Comparison of ENCODE assay signal across 8 cellular contexts in the genomic region with DNA sequence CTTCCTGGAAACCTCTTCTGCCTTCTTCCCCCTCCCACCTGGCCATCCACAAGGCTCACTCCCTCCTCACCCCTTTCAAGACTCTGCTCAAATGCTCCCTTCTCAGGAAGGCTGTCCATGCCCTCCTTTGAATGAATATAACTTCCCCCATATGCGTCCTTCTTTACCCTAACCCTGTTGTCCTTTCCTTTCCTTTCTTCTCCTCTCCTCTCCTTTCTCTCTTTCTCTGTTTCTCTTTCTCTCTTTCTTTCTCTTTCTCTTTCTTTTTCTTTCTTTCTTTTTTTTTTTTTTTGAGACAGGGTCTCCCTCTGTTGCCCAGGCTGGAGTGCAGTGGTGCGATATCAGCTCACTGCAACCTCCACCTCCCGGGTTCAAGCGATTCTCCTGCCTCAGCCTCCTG. TPM values are rescaled to one million over a fixed set of nuclear protein-coding genes. Genes with fewer than 3 reads are reported as not detected.
DNase-seq lines count a peak whose midpoint lies in the region; ATAC-seq and TF ChIP-seq lines count a peak whose summit lies in the region.
"Not testable (repeated sequence)": the region's sequence is repeated elsewhere in the genome, so short reads cannot be mapped to it uniquely, and the experiment has no call there.

No MANE protein-coding gene starts in this region.

- H3K9ac ChIP-seq in rectal smooth muscle tissue (ENCODE audit: low read length) = not testable (repeated sequence)

- intact Hi-C loops in MCF 10A (cut with micrococcal nuclease) = loop anchor here (2.0 kb wide), 1 partner anchor 15 kb away; no protein-coding TSS in a partner anchor
- intact Hi-C loops in esophagus squamous epithelium (cut with DNase I); lower lobe of right lung (cut with DNase I); thyroid gland (cut with DNase I): not testable (repeated sequence)

- not testable (repeated sequence) for TF ChIP-seq CTCF in MCF 10A (IDR thresholded peaks at IDR 0.05; ENCODE audit: unreplicated experiment); esophagus squamous epithelium (IDR thresholded peaks at IDR 0.05); lower lobe of right lung (IDR thresholded peaks at IDR 0.05); thyroid gland (IDR thresholded peaks at IDR 0.05)

- peaks cover 19% of the 10 kb centered on the region; the same call in 1 of the 2 replicates for H3K36me3 ChIP-seq in ACC112 (ENCODE audit: insufficient read depth, low read length)
- not testable (repeated sequence) for H3K36me3 ChIP-seq in KOPT-K1 (ENCODE audit: insufficient read depth, low read length); thyroid gland
- peaks cover 0 to 67% (median 7%) of the 10 kb centered on the region in 3 donors for H3K36me3 ChIP-seq in esophagus squamous epithelium
- peaks cover 63% of the 10 kb centered on the region for H3K36me3 ChIP-seq in lower lobe of right lung
- peaks cover 19% of the 10 kb centered on the region for H3K36me3 ChIP-seq in rectal smooth muscle tissue (ENCODE audit: control insufficient read depth, insufficient read depth, low read length)

- not testable (repeated sequence) for H3K9me3 ChIP-seq in KOPT-K1 (ENCODE audit: insufficient read depth, low read length, poor library complexity, severe bottlenecking); esophagus squamous epithelium; lower lobe of right lung; thyroid gland

- peaks cover 22% of the 10 kb centered on the region for H3K4me1 Mint-ChIP-seq in activated CD4-positive, alpha-beta memory T cell treated with anti-CD3 and anti-CD28 coated beads, Interleukin-2, amount 10 ng/mL, durations not matched to agents 7 days and 5 days
- peaks cover 51% of the 10 kb centered on the region for H3K4me1 Mint-ChIP-seq in MCF 10A (ENCODE audit: insufficient read depth, unreplicated experiment)

- H3K36me3 Mint-ChIP-seq in activated CD4-positive, alpha-beta memory T cell treated with anti-CD3 and anti-CD28 coated beads, Interleukin-2, amount 10 ng/mL, durations not matched to agents 7 days and 5 days (ENCODE audit: low read depth) = not testable (repeated sequence)
- peaks cover 82% of the 10 kb centered on the region for H3K36me3 Mint-ChIP-seq in MCF 10A (ENCODE audit: insufficient read depth, unreplicated experiment)

- peak overlapping the region; percentile 41 for H3K27ac Mint-ChIP-seq in activated CD4-positive, alpha-beta memory T cell treated with anti-CD3 and anti-CD28 coated beads, Interleukin-2, amount 10 ng/mL, durations not matched to agents 7 days and 5 days
- H3K27ac Mint-ChIP-seq in MCF 10A (ENCODE audit: low read depth, unreplicated experiment) = peak overlapping the region; percentile 83

- ATAC-seq in lower lobe of right lung = not testable (repeated sequence)

- BruUV-seq in MCF 10A (replicated peaks; lab: Mats Ljungman, UMichigan) = not testable (repeated sequence)

- CTCF ChIA-PET in activated CD4-positive, alpha-beta memory T cell treated with anti-CD3 and anti-CD28 coated beads, Interleukin-2, amount 10 ng/mL, durations not matched to agents 7 days and 5 days (lab: Charles Lee) = interaction anchor here (1.4 kb wide), 1 partner anchor 15 kb away, joined by 4 read pairs; the partner anchor contains the start of gene EHD2
- CTCF ChIA-PET in MCF 10A (lab: Yijun Ruan, JAX) = interaction anchor here (0.6 to 1.1 kb wide), 2 partner anchors 16 to 303 kb away, joined by 3 to 4 read pairs; no protein-coding TSS in a partner anchor

- peaks cover 21% of the 10 kb centered on the region for H3K27me3 Mint-ChIP-seq in activated CD4-positive, alpha-beta memory T cell treated with anti-CD3 and anti-CD28 coated beads, Interleukin-2, amount 10 ng/mL, durations not matched to agents 7 days and 5 days
- not testable (repeated sequence) for H3K27me3 Mint-ChIP-seq in MCF 10A (ENCODE audit: insufficient read depth, unreplicated experiment)

- not testable (repeated sequence) for H3K9me3 Mint-ChIP-seq in activated CD4-positive, alpha-beta memory T cell treated with anti-CD3 and anti-CD28 coated beads, Interleukin-2, amount 10 ng/mL, durations not matched to agents 7 days and 5 days; MCF 10A (ENCODE audit: unreplicated experiment)

- H3K4me3 ChIP-seq in ACC112 (ENCODE audit: low read depth, low read length); esophagus squamous epithelium; lower lobe of right lung; rectal smooth muscle tissue (ENCODE audit: low read length); thyroid gland (replicated peaks in 1 of 3): not testable (repeated sequence)

- H3K27me3 ChIP-seq in ACC112 (ENCODE audit: insufficient read depth, low read length); esophagus squamous epithelium; lower lobe of right lung (ENCODE audit: low read depth); rectal smooth muscle tissue (ENCODE audit: control insufficient read depth, insufficient read depth, low read length); thyroid gland: not testable (repeated sequence)

- POLR2A ChIA-PET in activated CD4-positive, alpha-beta memory T cell treated with anti-CD3 and anti-CD28 coated beads, Interleukin-2, amount 10 ng/mL, durations not matched to agents 7 days and 5 days (lab: Charles Lee) = not testable (repeated sequence)
- POLR2A ChIA-PET in MCF 10A (lab: Yijun Ruan, JAX) = interaction anchor here (0.6 to 11.9 kb wide), 4 partner anchors 10 to 36 kb away, joined by 3 to 207 read pairs (median 32); partner anchors contain the start of genes EHD2 and NOP53

- 80 to 88% methylated on average over 4 of the region's 4 CpGs for WGBS in esophagus squamous epithelium, 2 donors
- 93 to 98% methylated on average over 4 of the region's 4 CpGs for WGBS in thyroid gland, 2 donors

- H3K27ac ChIP-seq in ACC112 (ENCODE audit: low read depth, low read length) = peak overlapping the region; percentile 29; the same call in 1 of the 2 replicates
- peak overlapping the region; percentile 79 for H3K27ac ChIP-seq in KOPT-K1 (ENCODE audit: low read depth, low read length, poor library complexity, severe bottlenecking)
- H3K27ac ChIP-seq in esophagus squamous epithelium = peak overlapping the region; percentile 75 to 93 (median 92)
- H3K27ac ChIP-seq in lower lobe of right lung = peak overlapping the region; percentile 88
- peak overlapping the region; percentile 24 for H3K27ac ChIP-seq in rectal smooth muscle tissue (ENCODE audit: low read depth, low read length)
- H3K27ac ChIP-seq in thyroid gland = peak overlapping the region in 2 of 3 donors; percentile 82 to 95

- H3K79me2 ChIP-seq in ACC112 (ENCODE audit: control insufficient read depth, insufficient read depth, low read length, unreplicated experiment) = peaks cover 20% of the 10 kb centered on the region

- not testable (repeated sequence) for TF ChIP-seq POLR2A in esophagus squamous epithelium (IDR thresholded peaks at IDR 0.05); thyroid gland (IDR thresholded peaks at IDR 0.05)

- H3K4me3 Mint-ChIP-seq in activated CD4-positive, alpha-beta memory T cell treated with anti-CD3 and anti-CD28 coated beads, Interleukin-2, amount 10 ng/mL, durations not matched to agents 7 days and 5 days = not testable (repeated sequence)
- H3K4me3 Mint-ChIP-seq in MCF 10A (ENCODE audit: unreplicated experiment) = peak overlapping the region; percentile 76

- H3K4me1 ChIP-seq in ACC112 (ENCODE audit: control insufficient read depth, insufficient read depth, low read length, unreplicated experiment) (peaks cover 31% of the 10 kb centered on the region), esophagus squamous epithelium (peaks cover 32 to 76% (median 57%) of the 10 kb centered on the region in 3 donors), lower lobe of right lung (peaks cover 73% of the 10 kb centered on the region), rectal smooth muscle tissue (ENCODE audit: control insufficient read depth, insufficient read depth, low read length) (peaks cover 15% of the 10 kb centered on the region), thyroid gland (peaks cover 15 to 24% of the 10 kb centered on the region in 2 donors)

- H2AFZ ChIP-seq in ACC112 (ENCODE audit: low read length, unreplicated experiment) = not testable (repeated sequence)

- not testable (repeated sequence) for DNase-seq in activated CD4-positive, alpha-beta memory T cell treated with anti-CD3 and anti-CD28 coated beads, Interleukin-2, amount 10 ng/mL, durations not matched to agents 7 days and 5 days; MCF 10A (ENCODE audit: unreplicated experiment); esophagus squamous epithelium (lab: John Stamatoyannopoulos, UW); lower lobe of right lung; thyroid gland

RNA-seq across cellular contexts. Expression of gene EHD2, which starts 15.1 kb away (rescaled TPM):
- not detected for total RNA-seq in activated CD4-positive, alpha-beta memory T cell treated with anti-CD3 and anti-CD28 coated beads, Interleukin-2, amount 10 ng/mL, durations not matched to agents 7 days and 5 days
- total RNA-seq in MCF 10A (2022) (88.8 and 104 TPM in 2 replicates), esophagus squamous epithelium (10 to 100 TPM; 34.8 to 50.7 (median 39.2) TPM), lower lobe of right lung (148 TPM), thyroid gland (10 to 100 TPM; 41.9 to 48.0 (median 44.3) TPM)

RNA-seq across cellular contexts. Expression of gene NOP53, which starts 17.1 kb away (rescaled TPM):
- total RNA-seq in activated CD4-positive, alpha-beta memory T cell treated with anti-CD3 and anti-CD28 coated beads, Interleukin-2, amount 10 ng/mL, durations not matched to agents 7 days and 5 days = 100 to 1,000 TPM; 257 to 271 TPM
- total RNA-seq in MCF 10A (2022) (165 and 211 TPM in 2 replicates), esophagus squamous epithelium (100 to 1,000 TPM; 118 to 522 (median 268) TPM), lower lobe of right lung (282 TPM), thyroid gland (100 to 1,000 TPM; 278 to 531 (median 461) TPM)

RNA-seq across cellular contexts. Expression of gene SELENOW, which starts 50.2 kb away (rescaled TPM):
- 100 to 1,000 TPM; 110 to 120 TPM for total RNA-seq in activated CD4-positive, alpha-beta memory T cell treated with anti-CD3 and anti-CD28 coated beads, Interleukin-2, amount 10 ng/mL, durations not matched to agents 7 days and 5 days
- total RNA-seq in MCF 10A (2022) (93.5 and 115 TPM in 2 replicates), esophagus squamous epithelium (100 to 1,000 TPM; 185 to 477 (median 324) TPM), lower lobe of right lung (247 TPM), thyroid gland (100 to 1,000 TPM; 256 to 919 (median 484) TPM)

Comparison
In these comparisons a context has a peak if more than half of its experiments do, and no peak if none do; other contexts are left out.
1. H3K27ac ChIP-seq: peak in every context shown above with its lines; median percentile 92 in esophagus squamous epithelium; 88 in thyroid gland; 88 in lower lobe of right lung; 79 in KOPT-K1; 29 in ACC112; 24 in rectal smooth muscle tissue.
2. RNA of gene EHD2, which starts 15.1 kb away (total RNA-seq): 148 TPM in lower lobe of right lung (single experiment), 88.8 to 104 TPM in MCF 10A, 41.9 to 48.0 TPM in thyroid gland and 34.8 to 50.7 TPM in esophagus squamous epithelium; not detected in activated CD4-positive, alpha-beta memory T cell treated with anti-CD3 and anti-CD28 coated beads, Interleukin-2, amount 10 ng/mL, durations not matched to agents 7 days and 5 days; every median in the first group is over 10 times any median in the second.